In the genomic region with DNA sequence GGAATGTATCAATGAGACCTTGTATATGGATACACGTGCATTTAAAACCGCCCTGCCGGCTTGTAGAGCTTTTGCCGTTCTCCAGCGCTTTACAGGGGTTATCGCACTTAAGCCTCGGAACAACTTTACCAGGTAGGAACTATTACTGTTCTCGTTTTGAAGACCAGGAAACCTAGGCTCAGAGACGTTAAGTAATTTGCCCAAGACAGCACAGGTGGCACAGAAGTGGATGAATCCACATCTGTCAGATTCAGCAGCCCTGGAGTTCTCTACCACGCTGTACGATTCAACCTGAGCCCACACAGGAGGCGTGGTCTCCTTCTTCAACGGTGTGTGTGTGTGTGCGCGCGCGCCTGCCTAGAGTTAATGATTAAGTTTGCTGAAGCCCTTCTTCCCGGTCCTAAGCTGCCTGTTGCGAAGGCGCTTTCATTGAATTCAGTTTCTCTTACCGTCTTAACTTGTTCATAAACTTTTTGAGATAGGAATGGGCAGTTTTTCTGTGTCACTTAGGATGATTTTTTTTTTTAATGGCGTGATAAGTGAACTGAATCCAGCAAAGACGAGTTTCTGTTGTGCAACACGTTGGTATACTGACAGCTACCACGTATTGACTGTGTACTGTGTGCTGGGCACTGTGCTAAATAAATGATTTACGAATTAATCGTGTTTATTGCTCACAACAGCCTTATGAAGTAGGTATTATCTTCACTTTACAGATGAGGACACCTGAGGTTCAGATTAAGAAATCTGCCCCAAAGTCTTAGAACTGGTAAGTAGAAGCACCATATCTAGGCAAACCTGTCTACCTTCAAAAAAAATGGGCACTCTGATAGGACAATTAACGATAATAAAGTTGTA, we compare ENCODE assay signal across 8 cellular contexts.
A peak's percentile ranks its signal among the peaks of the same experiment; 100 is the strongest.
DNase-seq lines count a peak whose midpoint lies in the region; ATAC-seq and TF ChIP-seq lines count a peak whose summit lies in the region.

No MANE protein-coding gene starts in this region.

- H3K9me3 Mint-ChIP-seq in CD14-positive monocyte: no peaks in the 10 kb centered on the region

- intact Hi-C loops in CD14-positive monocyte (cut with micrococcal nuclease): loop anchor here (2.0 to 10.0 kb wide), 5 partner anchors 50 to 832 kb away; a partner anchor contains a TSS

- no peak overlapping the region for H2BK120ac ChIP-seq in mesenchymal stem cell (ENCODE audit: low read depth, low read length)

- H3K9ac ChIP-seq in mesenchymal stem cell (ENCODE audit: low read length): peak overlapping the region; percentile 96

- H3K36me3 ChIP-seq in ectodermal cell (ENCODE audit: control insufficient read depth, insufficient read depth, low read length) (no peaks in the 10 kb centered on the region), mesenchymal stem cell (ENCODE audit: control insufficient read depth in 1 of 2, insufficient read depth in 2 of 2, low read depth in 1 of 2, low read length in 2 of 2) (peaks cover 0 to 10% of the 10 kb centered on the region in 2 experiments)

- H2AK5ac ChIP-seq in mesenchymal stem cell (ENCODE audit: low read length, severe bottlenecking): no peak overlapping the region

- H3K27me3 ChIP-seq in ectodermal cell (ENCODE audit: control insufficient read depth, insufficient read depth, low read length, poor library complexity, severe bottlenecking) (no peaks in the 10 kb centered on the region), mesenchymal stem cell (ENCODE audit: control insufficient read depth in 1 of 2, insufficient read depth in 1 of 2, low read length in 2 of 2) (no peaks in the 10 kb centered on the region)

- H3K4me3 ChIP-seq in ectodermal cell (ENCODE audit: insufficient read depth, low read depth, low read length) (peak overlapping the region; percentile 77), mesenchymal stem cell (ENCODE audit: insufficient read depth in 1 of 2, low read depth in 1 of 2, low read length in 2 of 2) (peak overlapping the region; percentile 43 to 89)

- peak overlapping the region; percentile 99 to 100 for H3K4me3 Mint-ChIP-seq in CD14-positive monocyte

- H3K4ac ChIP-seq in mesenchymal stem cell (ENCODE audit: low read depth in 1 of 2, low read length in 2 of 2): peak overlapping the region in 1 of 2 experiments; percentile 67

- ATAC-seq in GM19351 (IDR thresholded peaks at IDR 0.05; ENCODE audit: unreplicated experiment) (peak; percentile 60), HG03469 (IDR thresholded peaks at IDR 0.05; ENCODE audit: unreplicated experiment) (peak; percentile 29)

- WGBS in ectodermal cell, 2 experiments: 3 to 4% methylated on average over 28 of the region's 28 CpGs
- WGBS in mesenchymal stem cell: 5% methylated on average over 25 of the region's 28 CpGs

- no peak overlapping the region for H2BK15ac ChIP-seq in mesenchymal stem cell (ENCODE audit: low read depth, poor library complexity, severe bottlenecking)

- peak overlapping the region in 1 of 2 experiments; percentile 70 for H3K14ac ChIP-seq in mesenchymal stem cell (ENCODE audit: low read length in 2 of 2)

- H3K79me1 ChIP-seq in mesenchymal stem cell (replicated peaks; ENCODE audit: low read length, poor library complexity, severe bottlenecking): peaks cover 6% of the 10 kb centered on the region

- H3K27ac ChIP-seq in ectodermal cell (ENCODE audit: insufficient read depth, low read depth, low read length, poor library complexity, severe bottlenecking): peak overlapping the region; percentile 58
- H3K27ac ChIP-seq in mesenchymal stem cell (ENCODE audit: low read length, poor library complexity, severe bottlenecking): peak overlapping the region; percentile 74

- H2BK12ac ChIP-seq in mesenchymal stem cell (ENCODE audit: low read length in 2 of 2): peak overlapping the region in 1 of 2 experiments; percentile 34

- H3K9me3 ChIP-seq in ectodermal cell (ENCODE audit: control insufficient read depth, low read length) (no peaks in the 10 kb centered on the region), mesenchymal stem cell (ENCODE audit: control insufficient read depth, low read length) (no peaks in the 10 kb centered on the region)

- H4K8ac ChIP-seq in mesenchymal stem cell (ENCODE audit: low read length): no peak overlapping the region

- peaks cover 11 to 16% of the 10 kb centered on the region in 2 donors for H3K36me3 Mint-ChIP-seq in CD14-positive monocyte

- H3K27me3 Mint-ChIP-seq in CD14-positive monocyte (ENCODE audit: low read depth in 3 of 3): no peaks in the 10 kb centered on the region

- peak overlapping the region; percentile 31 for H2AFZ ChIP-seq in mesenchymal stem cell (ENCODE audit: low read depth, low read length)

- H3K4me2 ChIP-seq in mesenchymal stem cell (ENCODE audit: low read length, poor library complexity, severe bottlenecking): peak overlapping the region; percentile 88

- no peak for TF ChIP-seq CTCF in CD14-positive monocyte (IDR thresholded peaks at IDR 0.05)

- H3K18ac ChIP-seq in mesenchymal stem cell (ENCODE audit: low read depth in 1 of 2, low read length in 2 of 2): peak overlapping the region in 1 of 2 experiments; percentile 84

- no peak overlapping the region for H3K23ac ChIP-seq in mesenchymal stem cell (ENCODE audit: low read length in 2 of 2)

- H4K91ac ChIP-seq in mesenchymal stem cell (ENCODE audit: low read length): no peak overlapping the region

- H3K4me1 ChIP-seq in ectodermal cell (ENCODE audit: control insufficient read depth, insufficient read depth, low read length): no peaks in the 10 kb centered on the region
- H3K4me1 ChIP-seq in mesenchymal stem cell (ENCODE audit: control insufficient read depth, insufficient read depth, low read depth, low read length): no peaks in the 10 kb centered on the region

- peaks cover 47% of the 10 kb centered on the region for H3K4me1 Mint-ChIP-seq in CD14-positive monocyte

- H3K27ac Mint-ChIP-seq in CD14-positive monocyte: peak overlapping the region; percentile 90 to 98 (median 95)

- peak; percentile 55 for DNase-seq in CD14-positive monocyte (ENCODE audit: low spot score)
- peak; percentile 97 for DNase-seq in NCI-H526 treated with DMSO at 0.1 percent for 48 hours (lab: John Stamatoyannopoulos, UW)
- peak; percentile 51 to 73 for DNase-seq in activated CD4-positive, alpha-beta T cell treated with anti-CD3 and anti-CD28 coated beads, Interleukin-2, amount 50 U/mL, for 24 hours (ENCODE audit: low read depth in 1 of 2, low spot score in 1 of 2)
- peak; percentile 88 for DNase-seq in mesenchymal stem cell
- peak; percentile 65 to 68 for DNase-seq in stimulated activated CD8-positive, alpha-beta memory T cell treated with anti-CD3 and anti-CD28 coated beads, Interleukin-2, amount 100 ng/mL, for 48 hours (ENCODE audit: low read depth in 2 of 2)

- no peak overlapping the region for H2BK5ac ChIP-seq in mesenchymal stem cell (ENCODE audit: low read depth, low read length, poor library complexity, severe bottlenecking)

Comparison
In these comparisons a context has a peak if more than half of its experiments do, and no peak if none do; other contexts are left out.
1. Peak in every context shown above with its lines: DNase-seq, ATAC-seq, H3K4me3 ChIP-seq and H3K27ac ChIP-seq.